18 cellular contexts compared by ENCODE assay signal in the genomic region with DNA sequence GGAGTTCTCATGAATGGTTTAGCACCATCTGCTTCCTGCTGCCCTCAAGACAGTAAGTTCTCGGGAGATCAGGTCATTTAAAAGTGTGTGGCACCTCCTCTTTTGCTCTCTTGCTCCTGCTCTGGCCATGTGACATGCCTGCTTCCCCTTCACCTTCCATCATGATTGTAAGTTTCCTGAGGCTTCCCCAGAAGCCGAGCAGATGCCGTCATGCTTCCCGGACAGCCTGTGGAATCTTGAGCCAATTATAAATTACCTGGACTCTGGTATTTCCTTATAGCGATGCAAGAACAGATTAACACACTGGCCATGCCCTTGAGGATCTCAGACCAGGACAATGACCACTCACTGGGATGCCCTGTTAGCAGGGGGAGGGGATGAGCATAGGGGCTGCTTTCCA.
"Had no signal": no experiment of that assay in that cellular context is flagged by ENCODE, and none has a peak within 500 bp of the region (broad histone marks: within the 10 kb centered on the region; RNA-seq: fewer than 3 reads in every experiment).

No MANE protein-coding gene starts in this region.

- H3K4me3 ChIP-seq: hepatocyte, left ventricle myocardium inferior, lower lobe of right lung, pancreas, suprapubic skin, thyroid gland had no signal

- H3K36me3 ChIP-seq: left ventricle myocardium inferior, lower lobe of right lung, pancreas, suprapubic skin, thyroid gland had no signal

- H3K9me3 Mint-ChIP-seq: dendritic cell treated with granulocyte-macrophage colony-stimulating factor and Interleukin-4, amounts not matched to agents 40 ng/mL and 50 ng/mL, for 4 days; memory B cell; mesothelial cell of epicardium; natural killer cell; neural crest cell had no signal

- H2AFZ ChIP-seq: hepatocyte had no signal

- H3K4me1 ChIP-seq: left ventricle myocardium inferior, lower lobe of right lung, pancreas, suprapubic skin, thyroid gland had no signal

- H3K4me1 Mint-ChIP-seq: memory B cell, natural killer cell had no signal

- H3K4me2 ChIP-seq: hepatocyte had no signal

- H3K27ac Mint-ChIP-seq: dendritic cell treated with granulocyte-macrophage colony-stimulating factor and Interleukin-4, amounts not matched to agents 40 ng/mL and 50 ng/mL, for 4 days; memory B cell; mesothelial cell of epicardium; natural killer cell; type B pancreatic cell had no signal

- DNase-seq: cerebellar nuclear complex; foreskin melanocyte; left ventricle myocardium inferior; lower lobe of right lung; natural killer cell; nucleus accumbens; stimulated activated CD4-positive, alpha-beta T cell treated with anti-CD3 and anti-CD28 coated beads, Interleukin-2, amount 100 ng/mL, for 24 hours; stimulated activated naive CD8-positive, alpha-beta T cell treated with anti-CD3 and anti-CD28 coated beads, Interleukin-15, Interleukin-2, amounts not matched to agents 100 U/mL and 50 U/mL, for 24 hours; thyroid gland had no signal

- H3K4me3 Mint-ChIP-seq: dendritic cell treated with granulocyte-macrophage colony-stimulating factor and Interleukin-4, amounts not matched to agents 40 ng/mL and 50 ng/mL, for 4 days; memory B cell; mesothelial cell of epicardium; natural killer cell; neural crest cell; type B pancreatic cell had no signal

- H3K9me3 ChIP-seq: left ventricle myocardium inferior, lower lobe of right lung, pancreas, suprapubic skin, thyroid gland had no signal

- H3K27ac ChIP-seq: hepatocyte, left ventricle myocardium inferior, lower lobe of right lung, pancreas, suprapubic skin, thyroid gland had no signal

- ATAC-seq: lower lobe of right lung; natural killer cell; pancreas; sciatic nerve; stimulated activated naive CD8-positive, alpha-beta T cell treated with anti-CD3 and anti-CD28 coated beads, Interleukin-15, Interleukin-2, amounts not matched to agents 100 U/mL and 50 U/mL, for 24 hours had no signal

- H3K36me3 Mint-ChIP-seq: memory B cell, mesothelial cell of epicardium, natural killer cell, type B pancreatic cell had no signal

- H3K27me3 ChIP-seq: hepatocyte, pancreas, thyroid gland had no signal
